ENCODE assay signal across 8 cellular contexts in genomic region chr3:30693470-30694120, GRCh38.
A peak's percentile ranks its signal among the peaks of the same experiment; 100 is the strongest.
DNase-seq lines count a peak whose midpoint lies in the region; ATAC-seq and TF ChIP-seq lines count a peak whose summit lies in the region.

No MANE protein-coding gene starts in this region.

- peaks cover 29% of the 10 kb centered on the region for H3K36me3 Mint-ChIP-seq in neural progenitor cell

- H3K9ac ChIP-seq in DND-41 (ENCODE audit: low read depth, low read length), result no peak overlapping the region
- H3K9ac ChIP-seq in neural progenitor cell, result no peak overlapping the region

- H3K9me3 Mint-ChIP-seq in neural progenitor cell, result no peaks in the 10 kb centered on the region

- H3K9me3 ChIP-seq in DND-41 (ENCODE audit: insufficient read depth, low read length, severe bottlenecking) (no peaks in the 10 kb centered on the region), neural progenitor cell (ENCODE audit: low read depth) (no peaks in the 10 kb centered on the region)

- H3K79me2 ChIP-seq in DND-41 (ENCODE audit: insufficient read depth, low read length) (no peaks in the 10 kb centered on the region), neural progenitor cell (ENCODE audit: low read depth) (no peaks in the 10 kb centered on the region)

- ATAC-seq in DND-41 (ENCODE audit: insufficient read depth, low read depth) (peak; percentile 96), GM19395 (IDR thresholded peaks at IDR 0.05; ENCODE audit: unreplicated experiment) (peak; percentile 97), HG03354 (IDR thresholded peaks at IDR 0.05; ENCODE audit: poor library complexity, severe bottlenecking, unreplicated experiment) (peak; percentile 97)

- H3K27ac ChIP-seq in DND-41 (ENCODE audit: low read length) (no peak overlapping the region), neural progenitor cell (no peak overlapping the region)

- H2AFZ ChIP-seq in DND-41 (ENCODE audit: low read depth, low read length) (no peak overlapping the region), neural progenitor cell (replicated peaks) (no peak overlapping the region)

- H3K4me3 Mint-ChIP-seq in neural progenitor cell, result no peak overlapping the region

- H3F3A ChIP-seq in neural progenitor cell (ENCODE audit: low read depth), result no peaks in the 10 kb centered on the region

- peak; percentile 63 for DNase-seq in DND-41
- DNase-seq in NCI-H526 treated with DMSO at 0.1 percent for 48 hours (lab: John Stamatoyannopoulos, UW), result peak; percentile 20
- peak; percentile 45 for DNase-seq in activated CD8-positive, alpha-beta memory T cell treated with anti-CD3 and anti-CD28 coated beads, Interleukin-2, amount 50 U/mL, for 1 hour (ENCODE audit: extremely low read depth)
- DNase-seq in fibroblast of the conjunctiva (ENCODE audit: low read depth), result peak; percentile 71
- DNase-seq in neural progenitor cell (ENCODE audit: low spot score), result peak; percentile 84
- no peak for DNase-seq in mesenteric fat pad (ENCODE audit: low spot score)

- no peak overlapping the region for H3K27ac Mint-ChIP-seq in neural progenitor cell

- peak; percentile 84 for TF ChIP-seq CTCF in DND-41 (IDR thresholded peaks at IDR 0.05; ENCODE audit: borderline replicate concordance, extremely low read depth, low read length, poor library complexity, severe bottlenecking)
- peak; percentile 93 for TF ChIP-seq CTCF in neural progenitor cell (IDR thresholded peaks at IDR 0.05)

- no peak overlapping the region for H3K4me2 ChIP-seq in DND-41 (ENCODE audit: insufficient read depth, low read length)
- H3K4me2 ChIP-seq in neural progenitor cell, result no peak overlapping the region

- H4K20me1 ChIP-seq in DND-41 (ENCODE audit: insufficient read depth, low read length), result no peaks in the 10 kb centered on the region
- H4K20me1 ChIP-seq in neural progenitor cell (ENCODE audit: low read depth), result no peaks in the 10 kb centered on the region

- peaks cover 72% of the 10 kb centered on the region for H3K36me3 ChIP-seq in DND-41 (ENCODE audit: insufficient read depth, low read length)
- no peaks in the 10 kb centered on the region for H3K36me3 ChIP-seq in neural progenitor cell

- no peaks in the 10 kb centered on the region for H3K4me1 ChIP-seq in DND-41 (ENCODE audit: insufficient read depth, low read length)
- H3K4me1 ChIP-seq in neural progenitor cell, result peaks cover 3% of the 10 kb centered on the region

- H3K4me1 Mint-ChIP-seq in neural progenitor cell, result peaks cover 12% of the 10 kb centered on the region

- peaks cover 2% of the 10 kb centered on the region for H3K27me3 Mint-ChIP-seq in neural progenitor cell (ENCODE audit: insufficient read depth, low read depth)

- H3K4me3 ChIP-seq in DND-41 (ENCODE audit: low read depth in 1 of 2, low read length in 2 of 2), result no peak overlapping the region
- H3K4me3 ChIP-seq in neural progenitor cell, result no peak overlapping the region

- H3K27me3 ChIP-seq in DND-41 (ENCODE audit: insufficient read depth, low read length, poor library complexity) (no peaks in the 10 kb centered on the region), neural progenitor cell (no peaks in the 10 kb centered on the region)
